ENCODE assay signal across 1 cellular context in the genomic region with DNA sequence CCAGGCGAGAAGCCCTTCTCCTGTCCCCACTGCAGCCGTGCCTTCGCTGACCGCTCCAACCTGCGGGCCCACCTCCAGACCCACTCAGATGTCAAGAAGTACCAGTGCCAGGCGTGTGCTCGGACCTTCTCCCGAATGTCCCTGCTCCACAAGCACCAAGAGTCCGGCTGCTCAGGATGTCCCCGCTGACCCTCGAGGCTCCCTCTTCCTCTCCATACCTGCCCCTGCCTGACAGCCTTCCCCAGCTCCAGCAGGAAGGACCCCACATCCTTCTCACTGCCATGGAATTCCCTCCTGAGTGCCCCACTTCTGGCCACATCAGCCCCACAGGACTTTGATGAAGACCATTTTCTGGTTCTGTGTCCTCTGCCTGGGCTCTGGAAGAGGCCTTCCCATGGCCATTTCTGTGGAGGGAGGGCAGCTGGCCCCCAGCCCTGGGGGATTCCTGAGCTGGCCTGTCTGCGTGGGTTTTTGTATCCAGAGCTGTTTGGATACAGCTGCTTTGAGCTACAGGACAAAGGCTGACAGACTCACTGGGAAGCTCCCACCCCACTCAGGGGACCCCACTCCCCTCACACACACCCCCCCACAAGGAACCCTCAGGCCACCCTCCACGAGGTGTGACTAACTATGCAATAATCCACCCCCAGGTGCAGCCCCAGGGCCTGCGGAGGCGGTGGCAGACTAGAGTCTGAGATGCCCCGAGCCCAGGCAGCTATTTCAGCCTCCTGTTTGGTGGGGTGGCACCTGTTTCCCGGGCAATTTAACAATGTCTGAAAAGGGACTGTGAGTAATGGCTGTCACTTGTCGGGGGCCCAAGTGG.
TF ChIP-seq lines count a peak whose summit lies in the region.

No MANE protein-coding gene starts in this region.

TF ChIP-seq in H1, 55 proteins besides CTCF, POLR2A, EP300 and RAD21:
- no peak for TF ChIP-seq TBP (IDR thresholded peaks at IDR 0.05; ENCODE audit: low read depth, low read length)
- no peak for TF ChIP-seq JUN (IDR thresholded peaks at IDR 0.05; ENCODE audit: low read depth, low read length)
- no peak for TF ChIP-seq BACH1 (IDR thresholded peaks at IDR 0.05; ENCODE audit: low read length)
- no peak for TF ChIP-seq RBBP5 (IDR thresholded peaks at IDR 0.05; ENCODE audit: borderline replicate concordance, low read depth, low read length)
- TF ChIP-seq YY1 (IDR thresholded peaks at IDR 0.05; ENCODE audit: low read depth, low read length) = no peak
- TF ChIP-seq JUND (IDR thresholded peaks at IDR 0.05; ENCODE audit: low read length) = no peak
- TF ChIP-seq RNF2 (IDR thresholded peaks at IDR 0.05; ENCODE audit: borderline replicate concordance, low read depth, low read length, missing control alignments, poor library complexity, severe bottlenecking) = no peak
- TF ChIP-seq GTF2F1 (IDR thresholded peaks at IDR 0.05; ENCODE audit: borderline replicate concordance, low read depth, low read length) = no peak
- TF ChIP-seq SIN3A (conservative IDR thresholded peaks at IDR 0.05 in 1 of 2, IDR thresholded peaks at IDR 0.05 in 1 of 2; ENCODE audit: low read depth in 1 of 2, low read length in 2 of 2) = no peak
- no peak for TF ChIP-seq EZH2 (IDR thresholded peaks at IDR 0.05; ENCODE audit: low read depth, low read length, severe bottlenecking)
- TF ChIP-seq ASH2L (IDR thresholded peaks at IDR 0.05; ENCODE audit: low read length) = no peak
- TF ChIP-seq CBX8 (IDR thresholded peaks at IDR 0.05; ENCODE audit: borderline replicate concordance, low read depth, low read length) = no peak
- TF ChIP-seq KDM4A (IDR thresholded peaks at IDR 0.05; ENCODE audit: low read depth, low read length, severe bottlenecking) = no peak
- TF ChIP-seq CEBPB (IDR thresholded peaks at IDR 0.05; ENCODE audit: low read depth, low read length) = no peak
- TF ChIP-seq HDAC2 (IDR thresholded peaks at IDR 0.05; ENCODE audit: borderline replicate concordance in 1 of 2, low read depth in 2 of 2, low read length in 2 of 2) = no peak
- TF ChIP-seq CBX5 (IDR thresholded peaks at IDR 0.05; ENCODE audit: low read depth, low read length) = no peak
- TF ChIP-seq SUZ12 (IDR thresholded peaks at IDR 0.05; ENCODE audit: low read length) = no peak
- TF ChIP-seq GABPA (IDR thresholded peaks at IDR 0.05; ENCODE audit: borderline replicate concordance, insufficient read depth, low read length) = no peak
- TF ChIP-seq POU5F1 (IDR thresholded peaks at IDR 0.05; ENCODE audit: low read depth, low read length) = no peak
- TF ChIP-seq ATF3 (IDR thresholded peaks at IDR 0.05; ENCODE audit: insufficient read depth, low read depth, low read length) = no peak
